Comparison of ENCODE assay signal across 8 cellular contexts in the genomic region with DNA sequence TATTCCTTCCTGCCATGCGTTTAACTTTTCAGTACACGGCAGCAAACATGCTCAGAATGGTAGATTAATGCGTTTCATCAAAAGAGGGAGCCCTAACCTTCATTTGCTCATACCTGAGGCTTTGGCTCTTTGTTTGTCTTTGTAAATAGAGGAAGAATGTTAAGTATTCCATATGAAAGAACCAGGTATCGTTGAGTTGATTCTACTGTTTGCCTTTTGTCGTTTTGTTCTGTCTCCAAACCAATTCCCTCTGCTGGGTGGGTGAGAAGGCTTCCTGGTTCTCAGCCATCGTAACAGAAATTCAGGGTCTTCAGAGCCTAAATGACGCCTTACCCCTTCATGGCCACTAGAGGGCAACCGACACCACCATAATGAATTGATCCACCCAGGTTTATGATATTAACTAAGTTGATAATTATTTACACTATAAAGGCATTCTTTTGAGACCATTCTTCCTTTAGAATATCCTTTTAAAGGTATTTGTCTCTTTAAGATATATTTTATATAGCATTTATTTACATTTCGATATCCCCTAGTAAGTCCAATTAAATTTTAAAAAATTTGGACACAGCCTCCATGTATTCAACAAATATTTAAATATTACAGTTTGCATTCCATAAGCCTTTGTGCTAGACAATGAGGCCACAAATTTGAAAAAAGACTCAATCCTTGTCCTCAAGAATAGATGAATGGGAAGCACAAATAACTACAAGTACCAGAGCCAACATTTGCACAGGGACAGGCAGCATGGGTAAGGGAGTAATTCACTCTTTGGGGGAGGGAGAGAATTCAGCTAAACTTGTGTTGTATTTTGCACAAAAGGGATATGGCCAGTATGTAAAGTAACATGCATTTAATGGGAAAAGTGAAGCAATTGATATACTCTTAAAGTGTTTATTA. TPM values are rescaled to one million over a fixed set of nuclear protein-coding genes. Genes with fewer than 3 reads are reported as not detected.
A peak's percentile ranks its signal among the peaks of the same experiment; 100 is the strongest.
DNase-seq lines count a peak whose midpoint lies in the region; ATAC-seq and TF ChIP-seq lines count a peak whose summit lies in the region.

No MANE protein-coding gene starts in this region.

- H3K9ac ChIP-seq in Loucy (ENCODE audit: low read depth, low read length, poor library complexity, severe bottlenecking) = peak overlapping the region; percentile 44

- WGBS in heart right ventricle, 2 donors = 6 to 8% methylated on average over 9 of the region's 9 CpGs

- no peaks in the 10 kb centered on the region for H4K20me1 ChIP-seq in Loucy (ENCODE audit: insufficient read depth, low read length, poor library complexity, severe bottlenecking)

- peak overlapping the region; percentile 73 for H3K4me3 Mint-ChIP-seq in activated naive CD8-positive, alpha-beta T cell treated with anti-CD3 and anti-CD28 coated beads for 36 hours

- no peaks in the 10 kb centered on the region for H3K27me3 ChIP-seq in Loucy (ENCODE audit: insufficient read depth, low read length, poor library complexity, severe bottlenecking)
- no peaks in the 10 kb centered on the region for H3K27me3 ChIP-seq in SJSA1 (replicated peaks)
- peaks cover 0 to 29% (median 8%) of the 10 kb centered on the region in 7 donors for H3K27me3 ChIP-seq in heart right ventricle

- H3K79me2 ChIP-seq in Loucy (ENCODE audit: insufficient read depth, low read length) = no peaks in the 10 kb centered on the region

- no peaks in the 10 kb centered on the region for H3K4me1 ChIP-seq in HEK293 (ENCODE audit: control insufficient read depth, insufficient read depth, low read length)
- no peaks in the 10 kb centered on the region for H3K4me1 ChIP-seq in Loucy (ENCODE audit: insufficient read depth, low read length, poor library complexity, severe bottlenecking)
- peaks cover 4% of the 10 kb centered on the region; the same call in 1 of the 2 replicates for H3K4me1 ChIP-seq in SJSA1 (replicated peaks)
- peaks cover 0 to 4% (median 2%) of the 10 kb centered on the region in 9 donors for H3K4me1 ChIP-seq in heart right ventricle

- H3K36me3 ChIP-seq in HEK293 (ENCODE audit: control insufficient read depth in 2 of 2, insufficient read depth in 1 of 2, low read length in 2 of 2) (no peaks in the 10 kb centered on the region), Loucy (ENCODE audit: insufficient read depth, low read length) (no peaks in the 10 kb centered on the region), SJSA1 (no peaks in the 10 kb centered on the region), heart right ventricle (no peaks in the 10 kb centered on the region)

- H3K27ac Mint-ChIP-seq in activated naive CD8-positive, alpha-beta T cell treated with anti-CD3 and anti-CD28 coated beads for 36 hours = peak overlapping the region; percentile 42

- H3K4me1 Mint-ChIP-seq in activated naive CD8-positive, alpha-beta T cell treated with anti-CD3 and anti-CD28 coated beads for 36 hours = peaks cover 7% of the 10 kb centered on the region

- peaks cover 4% of the 10 kb centered on the region for H3K27me3 Mint-ChIP-seq in activated naive CD8-positive, alpha-beta T cell treated with anti-CD3 and anti-CD28 coated beads for 36 hours

- H3K9me3 ChIP-seq in HEK293 (ENCODE audit: control insufficient read depth, insufficient read depth, low read depth, low read length) = no peaks in the 10 kb centered on the region
- H3K9me3 ChIP-seq in Loucy (ENCODE audit: insufficient read depth, low read depth, low read length) = no peaks in the 10 kb centered on the region
- no peaks in the 10 kb centered on the region for H3K9me3 ChIP-seq in SJSA1 (replicated peaks)
- H3K9me3 ChIP-seq in heart right ventricle = no peaks in the 10 kb centered on the region

- no peak for DNase-seq in GM12864 (ENCODE audit: low read depth)
- DNase-seq in SJSA1 (ENCODE audit: low read depth in 1 of 2, low spot score in 2 of 2) = peak; percentile 44 to 70
- DNase-seq in activated naive CD8-positive, alpha-beta T cell treated with anti-CD3 and anti-CD28 coated beads for 36 hours = peak; percentile 31
- peak in 1 of 2 donors; percentile 25 for DNase-seq in heart right ventricle
- DNase-seq in renal cortical epithelial cell (ENCODE audit: low read depth) = peak; percentile 66
- no peak for DNase-seq in T1000 (lab: John Stamatoyannopoulos, UW)

- H3K4me2 ChIP-seq in Loucy (ENCODE audit: low read depth, low read length, poor library complexity, severe bottlenecking) = peak overlapping the region; percentile 69

- CTCF ChIA-PET in HEK293 (lab: Yijun Ruan, JAX) = interaction anchor here (0.6 to 3.6 kb wide), 13 partner anchors 8 to 355 kb away, joined by 3 to 70 read pairs (median 5); no protein-coding TSS in a partner anchor

- no peaks in the 10 kb centered on the region for H3K9me3 Mint-ChIP-seq in activated naive CD8-positive, alpha-beta T cell treated with anti-CD3 and anti-CD28 coated beads for 36 hours

- H3K9me2 ChIP-seq in Loucy (replicated peaks; ENCODE audit: low read depth, low read length) = no peaks in the 10 kb centered on the region

- H3F3A ChIP-seq in Loucy (ENCODE audit: low read depth) = no peaks in the 10 kb centered on the region; the same call in 1 of the 2 replicates

- peak; percentile 72 for TF ChIP-seq CTCF in GM12864 (IDR thresholded peaks at IDR 0.05; ENCODE audit: low read depth, low read length, missing control alignments)
- peak; percentile 72 for TF ChIP-seq CTCF in HEK293 (tag by site-specific recombination; IDR thresholded peaks at IDR 0.05)
- peak; percentile 96 for TF ChIP-seq CTCF in Loucy (conservative IDR thresholded peaks at IDR 0.05; ENCODE audit: low read length)
- peak; percentile 80 to 95 (median 89) for TF ChIP-seq CTCF in heart right ventricle (IDR thresholded peaks at IDR 0.05)

- peak overlapping the region; percentile 100 for H2AFZ ChIP-seq in Loucy (ENCODE audit: low read length)

- ATAC-seq in heart right ventricle = peak in 6 of 8 donors; percentile 58 to 79 (median 74)

- H3K36me3 Mint-ChIP-seq in activated naive CD8-positive, alpha-beta T cell treated with anti-CD3 and anti-CD28 coated beads for 36 hours = no peaks in the 10 kb centered on the region

- intact Hi-C loops in heart right ventricle (cut with DNase I) = loop anchor here (1.0 to 10.0 kb wide), 14 partner anchors 96 to 361 kb away; partner anchors contain the start of gene CNDP2 (in 2 of the 10)

- POLR2A ChIA-PET in HEK293 (lab: Yijun Ruan, JAX) = no interaction called here

- no peak overlapping the region; the same call in 1 of the 2 replicates for H3K4me3 ChIP-seq in GM12864 (ENCODE audit: low read depth, low read length)
- H3K4me3 ChIP-seq in HEK293 (ENCODE audit: low read depth, low read length) = peak overlapping the region; percentile 24
- peak overlapping the region; percentile 73 for H3K4me3 ChIP-seq in Loucy (ENCODE audit: low read length, poor library complexity, severe bottlenecking)
- H3K4me3 ChIP-seq in SJSA1 = peak overlapping the region; percentile 20; the same call in 1 of the 2 replicates
- peak overlapping the region in 5 of 10 donors; percentile 16 to 28 (median 24) for H3K4me3 ChIP-seq in heart right ventricle

- no peak overlapping the region for H3K27ac ChIP-seq in HEK293 (ENCODE audit: extremely low read depth, low read depth, low read length)
- H3K27ac ChIP-seq in SJSA1 = no peak overlapping the region
- no peak overlapping the region for H3K27ac ChIP-seq in heart right ventricle

TF ChIP-seq in HEK293, 187 proteins besides CTCF, POLR2A, EP300 and RAD21:
- TF ChIP-seq ZNF654 (tag by site-specific recombination; IDR thresholded peaks at IDR 0.05; ENCODE audit: low read depth) (peak; percentile 81), ZNF37A (tag by site-specific recombination; IDR thresholded peaks at IDR 0.05) (no peak), ZBTB7A (tag by site-specific recombination; IDR thresholded peaks at IDR 0.05; ENCODE audit: low read depth) (no peak), ZBTB20 (tag by site-specific recombination; IDR thresholded peaks at IDR 0.05) (no peak)

RNA-seq across cellular contexts. Expression of gene TIMM21, which starts 48.1 kb away (rescaled TPM):
- 39.6 and 63.1 TPM in 2 replicates for total RNA-seq in SJSA1 (2014; rRNA removed; shearing (Covaris generic))
- total RNA-seq in activated naive CD8-positive, alpha-beta T cell treated with anti-CD3 and anti-CD28 coated beads for 36 hours = 10 to 100 TPM; 78.1 to 79.0 TPM
- total RNA-seq in heart right ventricle = 100 to 1,000 TPM in 9 of 10 donors, 10 to 100 TPM in 1; 81.9 to 141 (median 122) TPM
- polyA plus RNA-seq in heart right ventricle = 10 to 100 TPM; 64.4 to 77.9 TPM
- 19.6 and 41.5 TPM in 2 replicates for total RNA-seq in renal cortical epithelial cell

RNA-seq across cellular contexts. Expression of gene FBXO15, which starts 48.8 kb away (rescaled TPM):
- total RNA-seq in SJSA1 (2014; rRNA removed; shearing (Covaris generic)) = 0.63 TPM in 1 of 2 replicates, not detected in the other
- 1 to 10 TPM; 3.0 to 3.8 TPM for total RNA-seq in activated naive CD8-positive, alpha-beta T cell treated with anti-CD3 and anti-CD28 coated beads for 36 hours
- total RNA-seq in heart right ventricle = 1 to 10 TPM in 1 of 10 donors, under 1 TPM in 6, not detected in 3; 0.19 to 1.3 (median 0.38) TPM
- under 1 TPM; 0.14 to 0.88 TPM for polyA plus RNA-seq in heart right ventricle
- total RNA-seq in renal cortical epithelial cell = 1.7 and 3.4 TPM in 2 replicates

Comparison
In these comparisons a context has a peak if more than half of its experiments do, and no peak if none do; other contexts are left out.
1. DNase-seq: peak in SJSA1 (2 of 2), activated naive CD8-positive, alpha-beta T cell treated with anti-CD3 and anti-CD28 coated beads for 36 hours (single experiment) and renal cortical epithelial cell (single experiment); none in GM12864 (single experiment) and T1000 (single experiment).
2. Peak in every context shown above with its lines, with median percentiles within 50 percentile points of each other: CTCF ChIP-seq.